ENCODE assay signal across 8 cellular contexts in the genomic region with DNA sequence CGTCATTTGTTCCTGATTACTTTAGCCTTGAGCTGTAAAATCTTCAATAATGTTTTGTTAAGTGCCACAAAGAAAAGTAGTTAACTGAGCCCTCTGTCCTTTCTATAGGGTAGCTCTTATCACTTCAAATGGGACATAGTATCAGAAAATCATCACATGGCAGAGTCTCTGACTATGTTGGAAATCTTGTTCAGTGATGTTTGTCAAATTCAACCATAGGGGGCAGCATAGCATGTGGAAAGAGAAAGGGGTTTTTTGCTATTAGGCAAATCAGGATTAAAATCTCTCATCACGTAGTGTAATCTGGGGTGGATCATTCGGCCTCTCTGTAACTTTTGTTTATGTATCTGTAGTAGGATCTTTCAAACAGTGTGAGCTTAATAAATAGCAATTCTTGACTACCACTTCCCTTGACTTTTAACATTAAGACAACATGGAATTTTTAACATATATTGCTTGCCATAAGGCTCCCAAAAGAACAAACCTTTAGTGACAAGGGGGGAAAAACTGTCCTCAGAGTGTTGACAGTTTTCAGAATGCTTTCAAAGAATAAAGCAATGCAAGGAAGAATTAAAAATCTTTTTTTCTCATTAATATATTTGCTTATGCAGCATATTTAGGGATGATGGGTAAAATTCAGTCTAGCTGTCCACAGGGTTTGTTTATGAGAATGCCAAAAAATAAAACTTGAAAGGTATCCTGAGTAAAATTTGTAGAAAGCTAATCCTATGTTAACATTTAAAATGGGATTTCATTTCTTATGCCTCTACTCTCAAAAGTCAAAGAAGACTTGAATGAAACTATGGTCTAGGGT.
DNase-seq lines count a peak whose midpoint lies in the region; ATAC-seq and TF ChIP-seq lines count a peak whose summit lies in the region.

No MANE protein-coding gene starts in this region.

- no peak overlapping the region for H2BK120ac ChIP-seq in trophoblast cell (ENCODE audit: insufficient read depth, low read length, poor library complexity)

- no peak overlapping the region for H2BK12ac ChIP-seq in trophoblast cell (ENCODE audit: low read length)

- H3K27ac ChIP-seq in HEK293 (ENCODE audit: extremely low read depth, low read depth, low read length), result no peak overlapping the region
- H3K27ac ChIP-seq in RWPE2 (ENCODE audit: poor library complexity, severe bottlenecking), result no peak overlapping the region
- no peak overlapping the region for H3K27ac ChIP-seq in fibroblast of lung (ENCODE audit: insufficient read depth, low read length)
- no peak overlapping the region for H3K27ac ChIP-seq in trophoblast cell (ENCODE audit: low read depth, low read length)

- H3K79me2 ChIP-seq in fibroblast of lung (ENCODE audit: control insufficient read depth, insufficient read depth, low read length), result no peaks in the 10 kb centered on the region
- no peaks in the 10 kb centered on the region for H3K79me2 ChIP-seq in trophoblast cell (ENCODE audit: control insufficient read depth, insufficient read depth, low read length, poor library complexity)

- POLR2A ChIA-PET in HEK293 (lab: Yijun Ruan, JAX), result no interaction called here

- H3K14ac ChIP-seq in trophoblast cell (ENCODE audit: low read length), result no peak overlapping the region

- H4K91ac ChIP-seq in trophoblast cell (ENCODE audit: low read depth, low read length), result no peak overlapping the region

- no peaks in the 10 kb centered on the region for H4K20me1 ChIP-seq in fibroblast of lung (ENCODE audit: control insufficient read depth, extremely low read depth, insufficient read depth, low read length)

- no peak overlapping the region for H3K4me2 ChIP-seq in fibroblast of lung (ENCODE audit: extremely low read depth, insufficient read depth, low read length)
- no peak overlapping the region for H3K4me2 ChIP-seq in trophoblast cell (ENCODE audit: low read length)

- H4K12ac ChIP-seq in trophoblast cell (ENCODE audit: low read depth, low read length), result no peak overlapping the region

- no peaks in the 10 kb centered on the region for H3K9me3 ChIP-seq in HEK293 (ENCODE audit: control insufficient read depth, insufficient read depth, low read depth, low read length)
- no peaks in the 10 kb centered on the region for H3K9me3 ChIP-seq in RWPE2 (ENCODE audit: severe bottlenecking)
- H3K9me3 ChIP-seq in fibroblast of lung (ENCODE audit: control insufficient read depth, insufficient read depth, low read depth, low read length), result no peaks in the 10 kb centered on the region
- no peaks in the 10 kb centered on the region for H3K9me3 ChIP-seq in trophoblast cell (ENCODE audit: insufficient read depth, low read depth, low read length)

- no peak overlapping the region for H2AK5ac ChIP-seq in trophoblast cell (ENCODE audit: low read length)

- H3K36me3 ChIP-seq in HEK293 (ENCODE audit: control insufficient read depth in 2 of 2, insufficient read depth in 1 of 2, low read length in 2 of 2) (no peaks in the 10 kb centered on the region), RWPE2 (ENCODE audit: low read depth) (no peaks in the 10 kb centered on the region), fibroblast of lung (ENCODE audit: control insufficient read depth, insufficient read depth, low read length) (no peaks in the 10 kb centered on the region), trophoblast cell (ENCODE audit: control insufficient read depth in 1 of 2, insufficient read depth in 2 of 2, low read length in 2 of 2) (no peaks in the 10 kb centered on the region)

- H2AFZ ChIP-seq in fibroblast of lung (ENCODE audit: low read length), result no peak overlapping the region
- no peak overlapping the region for H2AFZ ChIP-seq in trophoblast cell (ENCODE audit: insufficient read depth, low read length, poor library complexity)

- no peak overlapping the region for H3K23ac ChIP-seq in trophoblast cell (ENCODE audit: low read length)

- H3K4me3 ChIP-seq in HEK293 (ENCODE audit: low read depth, low read length) (no peak overlapping the region), RWPE2 (ENCODE audit: severe bottlenecking) (no peak overlapping the region), fibroblast of lung (replicated peaks in 1 of 4; ENCODE audit: control extremely low read depth in 1 of 4, insufficient read depth in 1 of 4, low read depth in 3 of 4, low read length in 4 of 4) (no peak overlapping the region), trophoblast cell (ENCODE audit: low read depth, low read length) (no peak overlapping the region)

- H3K27me3 ChIP-seq in RWPE2 (ENCODE audit: insufficient read depth, poor library complexity, severe bottlenecking), result no peaks in the 10 kb centered on the region
- no peaks in the 10 kb centered on the region for H3K27me3 ChIP-seq in fibroblast of lung (ENCODE audit: control insufficient read depth, insufficient read depth, low read length)
- H3K27me3 ChIP-seq in trophoblast cell (ENCODE audit: insufficient read depth, low read length), result no peaks in the 10 kb centered on the region

- H4K8ac ChIP-seq in trophoblast cell (ENCODE audit: low read depth, low read length), result no peak overlapping the region

- no peak for TF ChIP-seq CTCF in HEK293 (tag by site-specific recombination; IDR thresholded peaks at IDR 0.05)
- peak; percentile 71 for TF ChIP-seq CTCF in RWPE2 (IDR thresholded peaks at IDR 0.05; ENCODE audit: poor library complexity, severe bottlenecking)
- TF ChIP-seq CTCF in fibroblast of lung (conservative IDR thresholded peaks at IDR 0.05 in 1 of 2, IDR thresholded peaks at IDR 0.05 in 1 of 2; ENCODE audit: low read depth in 1 of 2, low read length in 2 of 2), result peak; percentile 64 to 73

- H3K9ac ChIP-seq in fibroblast of lung (ENCODE audit: insufficient read depth, low read length), result no peak overlapping the region
- H3K9ac ChIP-seq in trophoblast cell (ENCODE audit: low read length), result no peak overlapping the region

- CTCF ChIA-PET in HEK293 (lab: Yijun Ruan, JAX), result interaction anchor here (0.6 to 3.1 kb wide), 31 partner anchors 8 to 677 kb away, joined by 3 to 11 read pairs (median 4); no protein-coding TSS in a partner anchor

- H3K4me1 ChIP-seq in HEK293 (ENCODE audit: control insufficient read depth, insufficient read depth, low read length) (no peaks in the 10 kb centered on the region), RWPE2 (ENCODE audit: insufficient read depth, poor library complexity, severe bottlenecking) (no peaks in the 10 kb centered on the region), fibroblast of lung (ENCODE audit: control insufficient read depth, extremely low read depth, insufficient read depth, low read length) (no peaks in the 10 kb centered on the region), trophoblast cell (ENCODE audit: control insufficient read depth in 1 of 2, insufficient read depth in 2 of 2, low read length in 2 of 2) (no peaks in the 10 kb centered on the region)

- no CpG with 5 or more reads among the region's 3 CpGs for WGBS in trophoblast cell (ENCODE audit: extremely low coverage, insufficient coverage, insufficient read length)

- H3K18ac ChIP-seq in trophoblast cell (ENCODE audit: low read length), result no peak overlapping the region

- no peak overlapping the region for H3K4ac ChIP-seq in trophoblast cell (ENCODE audit: low read depth, low read length)

- no peak overlapping the region for H2BK5ac ChIP-seq in trophoblast cell (ENCODE audit: low read depth, low read length, poor library complexity)

- H3K79me1 ChIP-seq in trophoblast cell (ENCODE audit: low read length), result no peaks in the 10 kb centered on the region

- ATAC-seq in RWPE2 (ENCODE audit: low read depth) (no peak), HG02973 (IDR thresholded peaks at IDR 0.05; ENCODE audit: unreplicated experiment) (no peak), GM18498 (IDR thresholded peaks at IDR 0.05; ENCODE audit: unreplicated experiment) (no peak)

- DNase-seq in NOMO-1 (lab: John Stamatoyannopoulos, UW; ENCODE audit: unreplicated experiment in 2 of 2), result peak; percentile 10 to 39
- DNase-seq in NOMO-1 treated with dmso at 0.1 percent for 144 hours (lab: John Stamatoyannopoulos, UW; ENCODE audit: unreplicated experiment), result no peak
- DNase-seq in RWPE2 (ENCODE audit: low spot score), result no peak
- peak; percentile 15 to 45 for DNase-seq in fibroblast of lung (ENCODE audit: low read depth in 2 of 2)
- DNase-seq in trophoblast cell, result peak; percentile 7 to 75

TF ChIP-seq in HEK293, 187 proteins besides CTCF, POLR2A, EP300 and RAD21:
- peak; percentile 61 for TF ChIP-seq ZNF654 (tag by site-specific recombination; IDR thresholded peaks at IDR 0.05; ENCODE audit: low read depth)
- TF ChIP-seq, protein P1, sequence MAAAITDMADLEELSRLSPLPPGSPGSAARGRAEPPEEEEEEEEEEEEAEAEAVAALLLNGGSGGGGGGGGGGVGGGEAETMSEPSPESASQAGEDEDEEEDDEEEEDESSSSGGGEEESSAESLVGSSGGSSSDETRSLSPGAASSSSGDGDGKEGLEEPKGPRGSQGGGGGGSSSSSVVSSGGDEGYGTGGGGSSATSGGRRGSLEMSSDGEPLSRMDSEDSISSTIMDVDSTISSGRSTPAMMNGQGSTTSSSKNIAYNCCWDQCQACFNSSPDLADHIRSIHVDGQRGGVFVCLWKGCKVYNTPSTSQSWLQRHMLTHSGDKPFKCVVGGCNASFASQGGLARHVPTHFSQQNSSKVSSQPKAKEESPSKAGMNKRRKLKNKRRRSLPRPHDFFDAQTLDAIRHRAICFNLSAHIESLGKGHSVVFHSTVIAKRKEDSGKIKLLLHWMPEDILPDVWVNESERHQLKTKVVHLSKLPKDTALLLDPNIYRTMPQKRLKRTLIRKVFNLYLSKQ (tag by site-specific recombination; IDR thresholded peaks at IDR 0.05; ENCODE audit: borderline replicate concordance), result no peak

Comparison
In these comparisons a context has a peak if more than half of its experiments do, and no peak if none do; other contexts are left out.
1. DNase-seq: peak in NOMO-1 (2 of 2), fibroblast of lung (2 of 2) and trophoblast cell (2 of 2); none in NOMO-1 treated with dmso at 0.1 percent for 144 hours (single experiment) and RWPE2 (single experiment).